Comparison of ENCODE assay signal across 23 cellular contexts in the genomic region with DNA sequence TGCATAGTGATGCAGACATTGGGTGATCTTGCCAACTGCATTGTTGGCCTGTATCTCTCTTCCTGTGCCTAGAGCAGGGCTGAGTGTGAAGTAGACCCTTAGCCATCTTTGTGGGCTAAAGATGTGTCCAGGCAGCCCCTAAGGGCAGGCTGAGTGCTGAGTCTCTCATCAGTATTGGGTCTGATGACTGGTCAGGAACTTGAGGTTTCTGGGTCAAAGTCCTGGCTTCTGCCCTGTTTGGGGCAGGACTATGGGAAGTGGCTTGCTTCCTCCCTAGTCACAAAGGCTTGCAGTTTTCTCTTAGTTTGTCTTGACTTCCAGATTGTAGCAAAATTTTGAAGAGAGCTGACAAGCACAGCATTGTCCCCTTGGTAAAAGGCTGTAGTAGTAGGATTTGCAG.
"Had no signal": no experiment of that assay in that cellular context is flagged by ENCODE, and none has a peak within 500 bp of the region (broad histone marks: within the 10 kb centered on the region; RNA-seq: fewer than 3 reads in every experiment).

No MANE protein-coding gene starts in this region.

- H3K27ac ChIP-seq: esophagus muscularis mucosa, heart right ventricle, neutrophil, parathyroid adenoma, suprapubic skin, tibial nerve, VCaP had no signal

- H3K36me3 Mint-ChIP-seq: natural killer cell treated with Interleukin-12 subunit alpha and Interleukin-12 subunit beta and Interleukin-15 and Interleukin-18, amount 100 ng/mL, for 72 hours had no signal

- H3K9me3 Mint-ChIP-seq: activated CD4-positive, alpha-beta memory T cell treated with anti-CD3 and anti-CD28 coated beads, Interleukin-2, amount 10 ng/mL, durations not matched to agents 7 days and 5 days; activated CD4-positive, alpha-beta T cell treated with anti-CD3 and anti-CD28 coated beads, Interleukin-2, amount 10 ng/mL, durations not matched to agents 24 days and 14 days; activated naive CD4-positive, alpha-beta T cell treated with anti-CD3 and anti-CD28 coated beads, Interleukin-2, amount 50 U/mL, for 24 hours; activated T-helper 1 cell treated with anti-CD3 and anti-CD28 coated beads, Interleukin-12 subunit alpha, Interleukin-12 subunit beta, Interleukin-2, Interleukin-4 antibody, amounts not matched to agents 30 ng/mL and 10 ng/mL and 1 ng/mL, durations not matched to agents 14 hours and 24 hours and 36 hours; natural killer cell treated with Interleukin-12 subunit alpha and Interleukin-12 subunit beta and Interleukin-15 and Interleukin-18, amount 100 ng/mL, for 72 hours had no signal

- H3K9me3 ChIP-seq: neutrophil, suprapubic skin had no signal

- ATAC-seq: activated CD4-positive, CD25-positive, alpha-beta regulatory T cell treated with anti-CD3 and anti-CD28 coated beads, Interleukin-2, amount 50 U/mL, for 24 hours; heart right ventricle; natural killer cell treated with Interleukin-12 subunit alpha and Interleukin-12 subunit beta and Interleukin-15 and Interleukin-18, amount 100 ng/mL, for 72 hours; right cardiac atrium; stimulated activated naive CD8-positive, alpha-beta T cell treated with anti-CD3 and anti-CD28 coated beads, Interleukin-15, amount 100 ng/mL, for 72 hours had no signal

- H3K4me3 ChIP-seq: esophagus muscularis mucosa, heart right ventricle, suprapubic skin, tibial nerve had no signal

- FAIRE-seq: colon, keratinocyte had no signal

- H3K4me1 ChIP-seq: tibial nerve had no signal

- H3K36me3 ChIP-seq: esophagus muscularis mucosa, heart right ventricle, neutrophil, suprapubic skin, tibial nerve had no signal

- H3K4me3 Mint-ChIP-seq: activated CD4-positive, alpha-beta memory T cell treated with anti-CD3 and anti-CD28 coated beads, Interleukin-2, amount 10 ng/mL, durations not matched to agents 7 days and 5 days; activated CD4-positive, alpha-beta T cell treated with anti-CD3 and anti-CD28 coated beads, Interleukin-2, amount 10 ng/mL, durations not matched to agents 24 days and 14 days; activated naive CD4-positive, alpha-beta T cell treated with anti-CD3 and anti-CD28 coated beads, Interleukin-2, amount 50 U/mL, for 24 hours; activated T-helper 1 cell treated with anti-CD3 and anti-CD28 coated beads, Interleukin-12 subunit alpha, Interleukin-12 subunit beta, Interleukin-2, Interleukin-4 antibody, amounts not matched to agents 30 ng/mL and 10 ng/mL and 1 ng/mL, durations not matched to agents 14 hours and 24 hours and 36 hours; natural killer cell treated with Interleukin-12 subunit alpha and Interleukin-12 subunit beta and Interleukin-15 and Interleukin-18, amount 100 ng/mL, for 72 hours; stimulated activated naive CD8-positive, alpha-beta T cell treated with anti-CD3 and anti-CD28 coated beads, Interleukin-15, amount 100 ng/mL, for 72 hours had no signal

- H3K4me1 Mint-ChIP-seq: activated CD4-positive, alpha-beta memory T cell treated with anti-CD3 and anti-CD28 coated beads, Interleukin-2, amount 10 ng/mL, durations not matched to agents 7 days and 5 days; activated CD4-positive, alpha-beta T cell treated with anti-CD3 and anti-CD28 coated beads, Interleukin-2, amount 10 ng/mL, durations not matched to agents 24 days and 14 days; activated naive CD4-positive, alpha-beta T cell treated with anti-CD3 and anti-CD28 coated beads, Interleukin-2, amount 50 U/mL, for 24 hours; stimulated activated naive CD8-positive, alpha-beta T cell treated with anti-CD3 and anti-CD28 coated beads, Interleukin-15, amount 100 ng/mL, for 72 hours had no signal

- H3K27me3 ChIP-seq: esophagus muscularis mucosa, heart right ventricle, neutrophil, suprapubic skin, tibial nerve had no signal

- H3K27ac Mint-ChIP-seq: activated CD4-positive, alpha-beta memory T cell treated with anti-CD3 and anti-CD28 coated beads, Interleukin-2, amount 10 ng/mL, durations not matched to agents 7 days and 5 days; activated CD4-positive, alpha-beta T cell treated with anti-CD3 and anti-CD28 coated beads, Interleukin-2, amount 10 ng/mL, durations not matched to agents 24 days and 14 days; activated naive CD4-positive, alpha-beta T cell treated with anti-CD3 and anti-CD28 coated beads, Interleukin-2, amount 50 U/mL, for 24 hours; activated T-helper 1 cell treated with anti-CD3 and anti-CD28 coated beads, Interleukin-12 subunit alpha, Interleukin-12 subunit beta, Interleukin-2, Interleukin-4 antibody, amounts not matched to agents 30 ng/mL and 10 ng/mL and 1 ng/mL, durations not matched to agents 14 hours and 24 hours and 36 hours; natural killer cell treated with Interleukin-12 subunit alpha and Interleukin-12 subunit beta and Interleukin-15 and Interleukin-18, amount 100 ng/mL, for 72 hours; stimulated activated naive CD8-positive, alpha-beta T cell treated with anti-CD3 and anti-CD28 coated beads, Interleukin-15, amount 100 ng/mL, for 72 hours had no signal

- DNase-seq: activated CD4-positive, alpha-beta memory T cell treated with anti-CD3 and anti-CD28 coated beads, Interleukin-2, amount 10 ng/mL, durations not matched to agents 7 days and 5 days; activated CD4-positive, alpha-beta T cell treated with anti-CD3 and anti-CD28 coated beads, Interleukin-2, amount 10 ng/mL, durations not matched to agents 24 days and 14 days; activated gamma-delta T cell; aorta; central memory CD4-positive, alpha-beta T cell; effector memory CD4-positive, alpha-beta T cell; heart right ventricle; midbrain; right cardiac atrium; stimulated activated CD4-positive, alpha-beta T cell treated with anti-CD3 and anti-CD28 coated beads, Interleukin-1b, Interleukin-23, amount 100 ng/mL, for 48 hours had no signal

- H3K27me3 Mint-ChIP-seq: activated CD4-positive, alpha-beta memory T cell treated with anti-CD3 and anti-CD28 coated beads, Interleukin-2, amount 10 ng/mL, durations not matched to agents 7 days and 5 days; activated CD4-positive, alpha-beta T cell treated with anti-CD3 and anti-CD28 coated beads, Interleukin-2, amount 10 ng/mL, durations not matched to agents 24 days and 14 days; activated naive CD4-positive, alpha-beta T cell treated with anti-CD3 and anti-CD28 coated beads, Interleukin-2, amount 50 U/mL, for 24 hours; stimulated activated naive CD8-positive, alpha-beta T cell treated with anti-CD3 and anti-CD28 coated beads, Interleukin-15, amount 100 ng/mL, for 72 hours had no signal

- H3K9ac ChIP-seq: parathyroid adenoma had no signal
